ENCODE assay signal across 1 cellular context in the genomic region with DNA sequence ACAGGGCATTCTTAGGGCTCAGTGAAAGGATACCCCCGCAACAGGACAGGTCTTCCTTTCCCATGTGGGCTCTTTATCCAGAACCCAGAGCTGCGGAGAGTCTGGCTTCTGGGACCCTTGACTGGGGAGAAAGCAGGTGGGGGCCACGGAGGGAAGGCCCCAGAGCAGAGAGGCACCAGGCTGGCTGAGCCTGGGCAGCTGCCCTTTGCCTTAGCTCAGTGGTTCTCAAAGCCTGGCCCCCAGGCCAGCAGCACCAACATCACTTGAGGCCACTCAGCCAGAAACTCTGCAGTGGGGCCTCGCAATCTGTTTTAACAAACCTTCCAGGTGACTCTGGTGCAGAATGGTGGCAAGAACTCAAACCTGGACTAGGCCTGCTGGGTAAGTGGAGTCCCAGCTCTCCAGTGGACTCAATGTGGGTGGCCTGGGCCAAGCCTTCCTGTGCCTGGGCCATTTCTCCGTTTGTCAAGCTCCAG.
TF ChIP-seq lines count a peak whose summit lies in the region.

No MANE protein-coding gene starts in this region.

TF ChIP-seq in HepG2, 621 proteins besides CTCF, POLR2A, EP300 and RAD21 (continued from another document):
- TF ChIP-seq ZNF841 (CRISPR knock-in tag; IDR thresholded peaks at IDR 0.05; ENCODE audit: borderline replicate concordance) (no peak), ZNF724P (CRISPR knock-in tag; IDR thresholded peaks at IDR 0.05; ENCODE audit: borderline replicate concordance) (0 out of 2 replicates have a peak, but pooled peaks have one; percentile 15), ZNF510 (CRISPR knock-in tag; IDR thresholded peaks at IDR 0.05; ENCODE audit: low read depth) (0 out of 2 replicates have a peak, but pooled peaks have one; percentile 48), ESRRA (CRISPR knock-in tag; IDR thresholded peaks at IDR 0.05; ENCODE audit: low read depth) (no peak; the same call in 1 of the 2 replicates), MIER3 (CRISPR knock-in tag; IDR thresholded peaks at IDR 0.05; ENCODE audit: borderline replicate concordance) (no peak), ZBTB39 (CRISPR knock-in tag; IDR thresholded peaks at IDR 0.05) (no peak; the same call in 1 of the 2 replicates), TBP (CRISPR knock-in tag; IDR thresholded peaks at IDR 0.05) (0 out of 2 replicates have a peak, but pooled peaks have one; percentile 56), ZFP82 (CRISPR knock-in tag; IDR thresholded peaks at IDR 0.05; ENCODE audit: borderline replicate concordance) (no peak), ZKSCAN1 (IDR thresholded peaks at IDR 0.05; ENCODE audit: low read length) (no peak)
- TF ChIP-seq, protein P1, sequence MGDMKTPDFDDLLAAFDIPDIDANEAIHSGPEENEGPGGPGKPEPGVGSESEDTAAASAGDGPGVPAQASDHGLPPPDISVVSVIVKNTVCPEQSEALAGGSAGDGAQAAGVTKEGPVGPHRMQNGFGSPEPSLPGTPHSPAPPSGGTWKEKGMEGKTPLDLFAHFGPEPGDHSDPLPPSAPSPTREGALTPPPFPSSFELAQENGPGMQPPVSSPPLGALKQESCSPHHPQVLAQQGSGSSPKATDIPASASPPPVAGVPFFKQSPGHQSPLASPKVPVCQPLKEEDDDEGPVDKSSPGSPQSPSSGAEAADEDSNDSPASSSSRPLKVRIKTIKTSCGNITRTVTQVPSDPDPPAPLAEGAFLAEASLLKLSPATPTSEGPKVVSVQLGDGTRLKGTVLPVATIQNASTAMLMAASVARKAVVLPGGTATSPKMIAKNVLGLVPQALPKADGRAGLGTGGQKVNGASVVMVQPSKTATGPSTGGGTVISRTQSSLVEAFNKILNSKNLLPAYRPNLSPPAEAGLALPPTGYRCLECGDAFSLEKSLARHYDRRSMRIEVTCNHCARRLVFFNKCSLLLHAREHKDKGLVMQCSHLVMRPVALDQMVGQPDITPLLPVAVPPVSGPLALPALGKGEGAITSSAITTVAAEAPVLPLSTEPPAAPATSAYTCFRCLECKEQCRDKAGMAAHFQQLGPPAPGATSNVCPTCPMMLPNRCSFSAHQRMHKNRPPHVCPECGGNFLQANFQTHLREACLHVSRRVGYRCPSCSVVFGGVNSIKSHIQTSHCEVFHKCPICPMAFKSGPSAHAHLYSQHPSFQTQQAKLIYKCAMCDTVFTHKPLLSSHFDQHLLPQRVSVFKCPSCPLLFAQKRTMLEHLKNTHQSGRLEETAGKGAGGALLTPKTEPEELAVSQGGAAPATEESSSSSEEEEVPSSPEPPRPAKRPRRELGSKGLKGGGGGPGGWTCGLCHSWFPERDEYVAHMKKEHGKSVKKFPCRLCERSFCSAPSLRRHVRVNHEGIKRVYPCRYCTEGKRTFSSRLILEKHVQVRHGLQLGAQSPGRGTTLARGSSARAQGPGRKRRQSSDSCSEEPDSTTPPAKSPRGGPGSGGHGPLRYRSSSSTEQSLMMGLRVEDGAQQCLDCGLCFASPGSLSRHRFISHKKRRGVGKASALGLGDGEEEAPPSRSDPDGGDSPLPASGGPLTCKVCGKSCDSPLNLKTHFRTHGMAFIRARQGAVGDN (CRISPR knock-in tag; IDR thresholded peaks at IDR 0.05): peak; percentile 67
- TF ChIP-seq, protein P2, sequence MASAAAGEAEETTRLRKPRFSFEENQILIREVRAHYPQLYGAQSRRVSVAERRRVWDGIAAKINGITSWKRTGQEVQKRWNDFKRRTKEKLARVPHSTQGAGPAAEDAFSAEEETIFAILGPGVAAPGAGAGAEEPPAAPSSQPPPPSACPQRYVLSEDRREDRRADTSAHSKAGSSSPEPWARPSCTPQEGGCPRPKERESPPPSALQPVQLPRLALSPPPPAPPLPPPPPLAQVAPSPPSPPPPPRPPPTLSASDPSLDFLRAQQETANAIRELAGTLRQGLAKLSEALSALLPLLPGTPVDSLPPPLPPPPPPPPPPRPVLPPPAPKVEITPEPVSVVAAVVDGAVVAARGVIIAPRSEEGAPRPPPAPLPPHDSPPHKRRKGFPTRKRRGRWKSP (CRISPR knock-in tag; IDR thresholded peaks at IDR 0.05): no peak
